In genomic region chr20:60332523-60332922, GRCh38 we compare ENCODE assay signal across 14 cellular contexts.
DNase-seq lines count a peak whose midpoint lies in the region; ATAC-seq and TF ChIP-seq lines count a peak whose summit lies in the region.
"Had no signal": no experiment of that assay in that cellular context is flagged by ENCODE, and none has a peak within 500 bp of the region (broad histone marks: within the 10 kb centered on the region; RNA-seq: fewer than 3 reads in every experiment).

No MANE protein-coding gene starts in this region.

- no peak overlapping the region for H3K9ac ChIP-seq in mammary epithelial cell (ENCODE audit: insufficient read depth, low read length)
- H3K9ac ChIP-seq: GM23248 had no signal

- CTCF ChIA-PET in mammary epithelial cell (lab: Charles Lee; ENCODE audit: low non-redundant PET) = no interaction called here

- no peaks in the 10 kb centered on the region for H3K4me1 Mint-ChIP-seq in immature natural killer cell
- H3K4me1 Mint-ChIP-seq: B cell, IgD-negative memory B cell had no signal

- no peak overlapping the region for H3K27ac Mint-ChIP-seq in immature natural killer cell
- H3K27ac Mint-ChIP-seq: B cell; CD4-positive, alpha-beta T cell; IgD-negative memory B cell had no signal

- H3K27me3 Mint-ChIP-seq in immature natural killer cell (ENCODE audit: low read depth in 3 of 3) = peaks cover 0 to 2% (median 2%) of the 10 kb centered on the region in 3 donors
- H3K27me3 Mint-ChIP-seq: B cell; CD4-positive, alpha-beta T cell; IgD-negative memory B cell had no signal

- peaks cover 0 to 6% (median 0%) of the 10 kb centered on the region in 3 donors for H3K36me3 Mint-ChIP-seq in immature natural killer cell

- H3K27me3 ChIP-seq in mammary epithelial cell (ENCODE audit: insufficient read depth, low read length) = peaks cover 3% of the 10 kb centered on the region

- no peak for TF ChIP-seq CTCF in mammary epithelial cell (conservative IDR thresholded peaks at IDR 0.05 in 1 of 2, IDR thresholded peaks at IDR 0.05 in 1 of 2; ENCODE audit: extremely low read depth in 1 of 2, insufficient read depth in 1 of 2, low read depth in 1 of 2, low read length in 2 of 2)

- H3K4me1 ChIP-seq in mammary epithelial cell (ENCODE audit: insufficient read depth, low read length) = no peaks in the 10 kb centered on the region

- no peak overlapping the region for H3K27ac ChIP-seq in mammary epithelial cell (ENCODE audit: insufficient read depth, low read depth, low read length)
- H3K27ac ChIP-seq: GM23248 had no signal

- H2AFZ ChIP-seq in mammary epithelial cell (ENCODE audit: low read depth, low read length) = no peak overlapping the region
- H2AFZ ChIP-seq: GM23248 had no signal

- no peak overlapping the region for H3K4me3 ChIP-seq in mammary epithelial cell (replicated peaks in 1 of 3; ENCODE audit: insufficient read depth in 1 of 3, low read depth in 2 of 3, low read length in 3 of 3)
- H3K4me3 ChIP-seq: GM23248 had no signal

- H4K20me1 ChIP-seq in mammary epithelial cell (ENCODE audit: insufficient read depth, low read length) = no peaks in the 10 kb centered on the region

- intact Hi-C loops in mammary epithelial cell (cut with micrococcal nuclease) = no loop called here
- intact Hi-C loops in sciatic nerve (cut with DNase I) = no loop called here

- DNase-seq in ELF-1 (ENCODE audit: low read depth, low spot score) (peak; percentile 22), mammary epithelial cell (peak; percentile 8), islet precursor cell (peak; percentile 81), sciatic nerve (ENCODE audit: low spot score) (no peak), NCI-H1436 (lab: John Stamatoyannopoulos, UW) (no peak), immature natural killer cell (no peak), mesenteric fat pad (ENCODE audit: low spot score) (no peak)
- DNase-seq: Calu3; CD4-positive, alpha-beta T cell; DMS 273 treated with DMSO at 0.1 percent for 48 hours; GM23248 had no signal

- no peaks in the 10 kb centered on the region for H3K9me3 Mint-ChIP-seq in immature natural killer cell
- H3K9me3 Mint-ChIP-seq: CD4-positive, alpha-beta T cell had no signal

- no peaks in the 10 kb centered on the region for H3K9me3 ChIP-seq in mammary epithelial cell (replicated peaks; ENCODE audit: insufficient read depth, low read length)

- H3K4me3 Mint-ChIP-seq in immature natural killer cell = no peak overlapping the region
- H3K4me3 Mint-ChIP-seq: B cell; CD4-positive, alpha-beta T cell had no signal

- peak; percentile 67 for ATAC-seq in sciatic nerve
- ATAC-seq in GM21737 (IDR thresholded peaks at IDR 0.05; ENCODE audit: unreplicated experiment) = no peak

- WGBS in mammary epithelial cell (ENCODE audit: low coverage, missing lambda C conversion rate) = 11% methylated on average over 3 of the region's 3 CpGs

- no peaks in the 10 kb centered on the region for H3K79me2 ChIP-seq in mammary epithelial cell (ENCODE audit: insufficient read depth, low read length)

- in situ Hi-C loops in mammary epithelial cell (cut with MboI; ENCODE audit: low sequenced_read_pairs in 2 of 2) = no loop called here

- dilution Hi-C loops in mammary epithelial cell (cut with HindIII; ENCODE audit: low sequenced_read_pairs) = no loop called here

- H3K4me2 ChIP-seq in mammary epithelial cell (ENCODE audit: insufficient read depth, low read depth, low read length) = no peak overlapping the region

- no TSS peak for BruUV-seq in mammary epithelial cell (replicated peaks; lab: Mats Ljungman, UMichigan)

- H3K36me3 ChIP-seq in mammary epithelial cell (ENCODE audit: insufficient read depth, low read length) = no peaks in the 10 kb centered on the region

Comparison
In these comparisons a context has a peak if more than half of its experiments do, and no peak if none do; other contexts are left out.
1. DNase-seq: peak in ELF-1 (single experiment), mammary epithelial cell (single experiment) and islet precursor cell (single experiment); none in sciatic nerve (single experiment), NCI-H1436 (single experiment), immature natural killer cell (0 of 3) and mesenteric fat pad (single experiment).